In the genomic region with DNA sequence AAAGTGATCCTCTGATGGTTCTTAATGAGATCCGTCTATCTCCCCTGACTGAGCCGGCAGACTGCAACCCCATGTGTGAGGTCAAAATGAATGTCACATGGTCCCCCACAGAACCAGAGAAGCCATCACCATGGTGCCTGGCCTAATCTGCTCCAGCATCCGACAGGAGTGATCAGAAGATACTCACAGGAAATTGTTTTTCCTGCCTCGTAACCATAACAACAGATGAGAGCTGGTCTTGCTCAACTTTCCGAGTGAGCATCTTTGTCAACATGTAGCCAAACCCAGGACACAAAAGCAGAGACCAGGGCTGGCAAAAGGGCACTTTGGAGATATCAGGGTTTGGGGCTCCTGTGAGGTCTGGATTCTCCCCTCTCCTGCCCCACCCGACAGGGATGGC, we compare ENCODE assay signal across 16 cellular contexts.
DNase-seq lines count a peak whose midpoint lies in the region; ATAC-seq, FAIRE-seq and TF ChIP-seq lines count a peak whose summit lies in the region.
"Had no signal": no experiment of that assay in that cellular context is flagged by ENCODE, and none has a peak within 500 bp of the region (broad histone marks: within the 10 kb centered on the region; RNA-seq: fewer than 3 reads in every experiment).

No MANE protein-coding gene starts in this region.

- CTCF ChIA-PET in HepG2 (lab: Yijun Ruan, JAX; ENCODE audit: low intra/inter-chr PET ratio, low total read pairs) (no interaction called here), SK-N-SH (lab: Yijun Ruan, JAX) (interaction anchor here (0.8 to 1.4 kb wide), 3 partner anchors 29 to 56 kb away, joined by 3 to 5 read pairs (median 3); no protein-coding TSS in a partner anchor)

- H3K36me3 Mint-ChIP-seq in type B pancreatic cell: no peaks in the 10 kb centered on the region
- H3K36me3 Mint-ChIP-seq: CD8-positive, alpha-beta T cell had no signal

- H3K27me3 Mint-ChIP-seq in type B pancreatic cell: peaks cover 4% of the 10 kb centered on the region

- TF ChIP-seq EP300 in HepG2 (IDR thresholded peaks at IDR 0.05; ENCODE audit: low read depth in 2 of 2, low read length in 2 of 2) (no peak), HepG2 (CRISPR knock-in tag; IDR thresholded peaks at IDR 0.05; ENCODE audit: borderline replicate concordance) (no peak), SK-N-SH (IDR thresholded peaks at IDR 0.05; ENCODE audit: borderline replicate concordance in 1 of 2, low read depth in 1 of 2, low read length in 1 of 2) (peak in 1 of 2 experiments; percentile 50; a peak in 1 of 4 replicates)

- peaks cover 4% of the 10 kb centered on the region for H3K4me1 Mint-ChIP-seq in type B pancreatic cell (ENCODE audit: unreplicated experiment)

- H2AFZ ChIP-seq in HepG2 (ENCODE audit: low read length): no peak overlapping the region
- no peak overlapping the region for H2AFZ ChIP-seq in SK-N-SH (ENCODE audit: low read depth)

- H3F3A ChIP-seq in SK-N-SH (replicated peaks; ENCODE audit: insufficient read depth): no peaks in the 10 kb centered on the region

- no peaks in the 10 kb centered on the region for H3K36me3 ChIP-seq in HepG2 (replicated peaks in 1 of 2; ENCODE audit: control insufficient read depth in 1 of 2, insufficient read depth in 2 of 2, low read length in 2 of 2)
- no peaks in the 10 kb centered on the region for H3K36me3 ChIP-seq in right lobe of liver
- H3K36me3 ChIP-seq in SK-N-SH (replicated peaks in 1 of 2; ENCODE audit: control insufficient read depth in 1 of 2, insufficient read depth in 2 of 2, low read length in 1 of 2): no peaks in the 10 kb centered on the region
- H3K36me3 ChIP-seq: BLaER1, HAP-1 had no signal

- POLR2A ChIA-PET in HepG2 (lab: Yijun Ruan, JAX) (no interaction called here), SK-N-SH (lab: Yijun Ruan, JAX) (interaction anchor here (1.3 to 1.4 kb wide), 2 partner anchors 83 to 370 kb away, joined by 3 read pairs; no protein-coding TSS in a partner anchor)

- H3K4me1 ChIP-seq in HepG2 (ENCODE audit: insufficient read depth, low read length) (no peaks in the 10 kb centered on the region), right lobe of liver (no peaks in the 10 kb centered on the region), SK-N-SH (ENCODE audit: control insufficient read depth in 1 of 2, insufficient read depth in 2 of 2, low read depth in 1 of 2, low read length in 1 of 2) (peaks cover 0 to 35% of the 10 kb centered on the region in 2 experiments; a peak in 1 of 4 replicates)
- H3K4me1 ChIP-seq: HAP-1 had no signal

- H4K20me1 ChIP-seq in HepG2 (ENCODE audit: insufficient read depth, low read length) (no peaks in the 10 kb centered on the region), SK-N-SH (ENCODE audit: insufficient read depth) (no peaks in the 10 kb centered on the region)
- H4K20me1 ChIP-seq: BLaER1 had no signal

- in situ Hi-C loops in HepG2 (cut with HindIII; ENCODE audit: extremely low pct_ligation_motif_present, low pct_unique_long_range_greater_than_20kb): no loop called here

- H3K9me3 Mint-ChIP-seq in type B pancreatic cell: peaks cover 8% of the 10 kb centered on the region

- TF ChIP-seq CTCF in HepG2 (CRISPR knock-in tag; IDR thresholded peaks at IDR 0.05): no peak
- TF ChIP-seq CTCF in right lobe of liver (IDR thresholded peaks at IDR 0.05): no peak
- TF ChIP-seq CTCF in SK-N-SH (IDR thresholded peaks at IDR 0.05): no peak
- no peak for TF ChIP-seq CTCF in type B pancreatic cell (conservative IDR thresholded peaks at IDR 0.05)

- peaks cover 1% of the 10 kb centered on the region; the same call in 1 of the 2 replicates for H3K9me3 ChIP-seq in HepG2 (ENCODE audit: low read length)
- H3K9me3 ChIP-seq in right lobe of liver: no peaks in the 10 kb centered on the region
- no peaks in the 10 kb centered on the region for H3K9me3 ChIP-seq in SK-N-SH
- H3K9me3 ChIP-seq: HAP-1 had no signal

- intact Hi-C loops in HepG2 (cut with micrococcal nuclease; ENCODE audit: unreplicated experiment): no loop called here
- intact Hi-C loops in right lobe of liver (cut with DNase I): no loop called here

- TF ChIP-seq RAD21 in HepG2 (CRISPR knock-in tag; IDR thresholded peaks at IDR 0.05) (no peak), SK-N-SH (IDR thresholded peaks at IDR 0.05; ENCODE audit: low read length) (0 out of 2 replicates have a peak, but pooled peaks have one; percentile 10)

- BruUV-seq in HepG2 (replicated peaks; lab: Mats Ljungman, UMichigan): no TSS peak

- no peak overlapping the region for H3K9ac ChIP-seq in HepG2 (ENCODE audit: insufficient read depth, low read depth, low read length)
- H3K9ac ChIP-seq in SK-N-SH: no peak overlapping the region
- H3K9ac ChIP-seq: BLaER1 had no signal

- H3K4me2 ChIP-seq in HepG2 (ENCODE audit: low read depth, low read length): no peak overlapping the region
- H3K4me2 ChIP-seq in SK-N-SH: no peak overlapping the region
- H3K4me2 ChIP-seq: BLaER1 had no signal

- no peak overlapping the region for H3K27ac Mint-ChIP-seq in type B pancreatic cell
- H3K27ac Mint-ChIP-seq: CD8-positive, alpha-beta T cell had no signal

- H3K4me3 Mint-ChIP-seq in type B pancreatic cell: no peak overlapping the region
- H3K4me3 Mint-ChIP-seq: CD8-positive, alpha-beta T cell had no signal

- ATAC-seq in HepG2 (no peak), right lobe of liver (no peak)
- ATAC-seq: CD8-positive, alpha-beta T cell had no signal

- WGBS in HepG2 (ENCODE audit: low lambda C conversion rate): 0% methylated on average over 4 of the region's 6 CpGs
- 48% methylated on average over 3 of the region's 6 CpGs for WGBS in right lobe of liver (ENCODE audit: insufficient coverage, low coverage, low lambda C conversion rate, missing lambda C conversion rate)
- 21% methylated on average over 6 of the region's 6 CpGs for WGBS in SK-N-SH (ENCODE audit: low lambda C conversion rate)

- H3K4me3 ChIP-seq in HepG2 (replicated peaks in 1 of 3; ENCODE audit: insufficient read depth in 1 of 3, low read depth in 2 of 3, low read length in 3 of 3) (no peak overlapping the region), right lobe of liver (no peak overlapping the region), SK-N-SH (ENCODE audit: low read depth in 2 of 2, low read length in 1 of 2) (no peak overlapping the region)
- H3K4me3 ChIP-seq: BLaER1, HAP-1 had no signal

- H3K27ac ChIP-seq in HepG2 (ENCODE audit: extremely low read length, insufficient read depth, low read length) (no peak overlapping the region), right lobe of liver (no peak overlapping the region), SK-N-SH (ENCODE audit: low read depth in 2 of 2, low read length in 1 of 2) (peak overlapping the region in 1 of 2 experiments; percentile 82; a peak in 2 of 4 replicates)
- H3K27ac ChIP-seq: BLaER1 had no signal

- DNase-seq in HepG2 (ENCODE audit: low spot score) (no peak), right lobe of liver (no peak), SK-N-SH (peak; percentile 85), ecto neural progenitor cell (ENCODE audit: low spot score) (peak; percentile 26), type B pancreatic cell (ENCODE audit: extremely low spot score, unreplicated experiment) (peak; percentile 52), Kasumi-1 (lab: John Stamatoyannopoulos, UW) (no peak), HuH-7.5 (ENCODE audit: low spot score) (no peak)
- no peak for DNase-seq in activated CD4-positive, alpha-beta T cell treated with anti-CD3 and anti-CD28 coated beads for 4 hours
- DNase-seq: 8988T, Calu3, DMS79 treated with DMSO at 0.1 percent for 48 hours, GF-D8 had no signal

- H3K27me3 ChIP-seq in HepG2 (ENCODE audit: control insufficient read depth in 1 of 2, insufficient read depth in 2 of 2, low read length in 2 of 2) (peaks cover 2 to 19% of the 10 kb centered on the region in 2 experiments; a peak in 3 of 5 replicates), right lobe of liver (no peaks in the 10 kb centered on the region), SK-N-SH (ENCODE audit: insufficient read depth) (no peaks in the 10 kb centered on the region)
- H3K27me3 ChIP-seq: BLaER1 had no signal

- no peak for FAIRE-seq in HepG2 (lab: Jason Lieb, UNC)
- FAIRE-seq: H1 had no signal

- H3K79me2 ChIP-seq in HepG2 (ENCODE audit: insufficient read depth, low read length) (no peaks in the 10 kb centered on the region), SK-N-SH (ENCODE audit: insufficient read depth) (no peaks in the 10 kb centered on the region)

- TF ChIP-seq POLR2A in HepG2 (IDR thresholded peaks at IDR 0.05; ENCODE audit: insufficient read depth in 1 of 2, low read depth in 2 of 2, low read length in 2 of 2) (no peak), right lobe of liver (IDR thresholded peaks at IDR 0.05) (no peak)

- no peaks in the 10 kb centered on the region for H3K9me2 ChIP-seq in SK-N-SH

TF ChIP-seq in HepG2, 621 proteins besides CTCF, POLR2A, EP300 and RAD21:
- TF ChIP-seq KLF6 (CRISPR knock-in tag; IDR thresholded peaks at IDR 0.05) (no peak), RFX1 (IDR thresholded peaks at IDR 0.05) (peak; percentile 36; the same call in 1 of the 2 replicates)

TF ChIP-seq in SK-N-SH, 30 proteins besides CTCF, POLR2A, EP300 and RAD21:
- TF ChIP-seq CHD2 (IDR thresholded peaks at IDR 0.05; ENCODE audit: low read length, partially characterized antibody) (no peak), GATA2 (CRISPR knock-in tag; IDR thresholded peaks at IDR 0.05) (peak; percentile 80), TCF12 (IDR thresholded peaks at IDR 0.05) (no peak), RFX5 (IDR thresholded peaks at IDR 0.05; ENCODE audit: low read length) (peak; percentile 65; the same call in 1 of the 2 replicates), MXI1 (IDR thresholded peaks at IDR 0.05; ENCODE audit: low read depth, low read length) (peak; percentile 67; the same call in 1 of the 2 replicates)

Comparison
In these comparisons a context has a peak if more than half of its experiments do, and no peak if none do; other contexts are left out.
1. DNase-seq: peak in SK-N-SH (single experiment), ecto neural progenitor cell (single experiment) and type B pancreatic cell (single experiment); none in HepG2 (single experiment), right lobe of liver (0 of 3), Kasumi-1 (0 of 2), HuH-7.5 (single experiment) and activated CD4-positive, alpha-beta T cell treated with anti-CD3 and anti-CD28 coated beads for 4 hours (0 of 2).
2. Of the 25 proteins assayed by ChIP-seq in both HepG2 and SK-N-SH: peak only in HepG2: none; only in SK-N-SH: MXI1, RAD21 and RFX5; in both: none; in neither: 21; mixed calls (peak in some experiments, not most) for 1.